1 cellular context compared by ENCODE assay signal in genomic region chr19:35194022-35194984, GRCh38.
TF ChIP-seq lines count a peak whose summit lies in the region.

No MANE protein-coding gene starts in this region.

TF ChIP-seq in H1, 55 proteins besides CTCF, POLR2A, EP300 and RAD21:
- no peak for TF ChIP-seq GTF2F1 (IDR thresholded peaks at IDR 0.05; ENCODE audit: borderline replicate concordance, low read depth, low read length)
- TF ChIP-seq SUZ12 (IDR thresholded peaks at IDR 0.05; ENCODE audit: low read length) = no peak
- no peak for TF ChIP-seq JUN (IDR thresholded peaks at IDR 0.05; ENCODE audit: low read depth, low read length)
- no peak for TF ChIP-seq EZH2 (IDR thresholded peaks at IDR 0.05; ENCODE audit: low read depth, low read length, severe bottlenecking)
- no peak for TF ChIP-seq MAFK (IDR thresholded peaks at IDR 0.05; ENCODE audit: low read depth, low read length)
- TF ChIP-seq CHD2 (IDR thresholded peaks at IDR 0.05; ENCODE audit: low read length) = no peak
- TF ChIP-seq CTBP2 (IDR thresholded peaks at IDR 0.05; ENCODE audit: borderline replicate concordance, insufficient read depth, insufficient read length, low read length) = no peak
- no peak for TF ChIP-seq POU5F1 (IDR thresholded peaks at IDR 0.05; ENCODE audit: low read depth, low read length)
- TF ChIP-seq YY1 (IDR thresholded peaks at IDR 0.05; ENCODE audit: low read depth, low read length) = no peak
- no peak for TF ChIP-seq POLR2AphosphoS5 (IDR thresholded peaks at IDR 0.05; ENCODE audit: low read depth, low read length)
- no peak for TF ChIP-seq SP2 (IDR thresholded peaks at IDR 0.05; ENCODE audit: low read length)
- TF ChIP-seq SIRT6 (IDR thresholded peaks at IDR 0.05; ENCODE audit: low read length) = no peak
- TF ChIP-seq SP4 (IDR thresholded peaks at IDR 0.05; ENCODE audit: low read length) = no peak
- no peak for TF ChIP-seq HDAC6 (IDR thresholded peaks at IDR 0.05; ENCODE audit: low read depth, low read length)
- no peak for TF ChIP-seq HDAC2 (IDR thresholded peaks at IDR 0.05; ENCODE audit: borderline replicate concordance in 1 of 2, low read depth in 2 of 2, low read length in 2 of 2)
- TF ChIP-seq CHD7 (IDR thresholded peaks at IDR 0.05; ENCODE audit: insufficient replicate concordance, low read length) = no peak
- TF ChIP-seq BACH1 (IDR thresholded peaks at IDR 0.05; ENCODE audit: low read length) = no peak
